In the genomic region with DNA sequence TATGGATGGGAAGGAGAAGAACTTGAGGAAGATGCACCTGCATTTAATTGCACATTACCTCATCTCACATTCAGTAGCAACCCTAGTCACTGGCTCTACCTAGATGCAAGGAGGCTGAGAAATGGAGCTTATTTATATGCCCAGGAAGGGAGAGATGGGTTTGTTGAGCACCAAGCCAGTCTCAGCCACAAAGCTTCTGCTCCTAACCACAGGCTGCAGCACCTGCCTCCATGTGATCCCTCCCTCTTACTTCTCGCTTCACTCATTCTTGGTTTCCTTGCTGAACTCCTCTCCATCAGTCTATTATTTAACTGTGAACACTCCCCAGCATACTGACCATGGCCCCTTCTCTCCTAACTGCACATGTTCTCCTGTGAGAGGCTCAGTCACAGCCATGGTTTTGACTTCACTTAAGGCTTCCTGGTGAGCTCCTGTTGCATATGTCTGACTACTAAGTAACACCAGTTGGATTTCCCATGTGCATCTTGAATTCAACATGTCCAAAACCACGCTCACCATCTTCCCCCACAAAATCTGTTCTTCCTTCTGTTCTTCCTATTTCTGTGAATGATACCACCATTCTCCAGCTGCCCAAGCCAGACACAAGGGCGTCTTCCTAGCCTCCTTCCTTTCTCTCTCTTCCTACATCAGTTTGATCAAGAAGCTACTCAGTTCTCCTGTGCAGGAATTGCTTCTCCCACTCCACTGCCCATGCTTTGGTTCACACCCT, we compare ENCODE assay signal across 12 cellular contexts.
DNase-seq lines count a peak whose midpoint lies in the region; ATAC-seq and TF ChIP-seq lines count a peak whose summit lies in the region.
"Had no signal": no experiment of that assay in that cellular context is flagged by ENCODE, and none has a peak within 500 bp of the region (broad histone marks: within the 10 kb centered on the region; RNA-seq: fewer than 3 reads in every experiment).

No MANE protein-coding gene starts in this region.

- no peak overlapping the region for H3K27ac ChIP-seq in CD4-positive, alpha-beta T cell (ENCODE audit: low read depth, low read length)
- H3K27ac ChIP-seq in left ventricle myocardium inferior (replicated peaks) (no peak overlapping the region), ovary (no peak overlapping the region)
- H3K27ac ChIP-seq: right lobe of liver had no signal

- CTCF ChIA-PET in CD4-positive, alpha-beta T cell (lab: Charles Lee) = no interaction called here
- CTCF ChIA-PET in activated CD8-positive, alpha-beta T cell treated with anti-CD3 and anti-CD28 coated beads, Interleukin-2, amount 10 ng/mL, durations not matched to agents 7 days and 5 days (lab: Charles Lee) = interaction anchor here (1.4 kb wide), 1 partner anchor 112 kb away, joined by 4 read pairs; no protein-coding TSS in a partner anchor

- WGBS in ovary, 3 donors = 86 to 91% (median 90%) methylated on average over 3 of the region's 3 CpGs

- peaks cover 61% of the 10 kb centered on the region for H3K4me1 Mint-ChIP-seq in CD4-positive, alpha-beta T cell (ENCODE audit: low read depth)
- peaks cover 20% of the 10 kb centered on the region for H3K4me1 Mint-ChIP-seq in activated CD8-positive, alpha-beta T cell treated with anti-CD3 and anti-CD28 coated beads, Interleukin-2, amount 10 ng/mL, durations not matched to agents 7 days and 5 days (ENCODE audit: low read depth)
- H3K4me1 Mint-ChIP-seq: naive B cell had no signal

- ATAC-seq in CD4-positive, alpha-beta T cell (ENCODE audit: poor library complexity) = peak; percentile 98
- ATAC-seq in GM19328 (IDR thresholded peaks at IDR 0.05; ENCODE audit: unreplicated experiment) (peak; percentile 51), HG02885 (IDR thresholded peaks at IDR 0.05; ENCODE audit: poor library complexity, unreplicated experiment) (peak; percentile 78)
- ATAC-seq in activated CD8-positive, alpha-beta T cell treated with anti-CD3 and anti-CD28 coated beads, Interleukin-2, amount 10 ng/mL, durations not matched to agents 7 days and 5 days = peak; percentile 79
- ATAC-seq: right lobe of liver had no signal

- H3K36me3 Mint-ChIP-seq in CD4-positive, alpha-beta T cell (ENCODE audit: low read depth) = peaks cover 91% of the 10 kb centered on the region
- H3K36me3 Mint-ChIP-seq in activated CD8-positive, alpha-beta T cell treated with anti-CD3 and anti-CD28 coated beads, Interleukin-2, amount 10 ng/mL, durations not matched to agents 7 days and 5 days (ENCODE audit: low read depth) = no peaks in the 10 kb centered on the region

- intact Hi-C loops in CD4-positive, alpha-beta T cell (cut with DNase I, micrococcal nuclease) = loop anchor here in 1 of 2 experiments (1.0 kb wide), 1 partner anchor 10 kb away; no protein-coding TSS in a partner anchor
- intact Hi-C loops in left ventricle myocardium inferior (cut with micrococcal nuclease) = no loop called here
- intact Hi-C loops in ovary (cut with DNase I) = no loop called here

- no peak for TF ChIP-seq EP300 in ovary (IDR thresholded peaks at IDR 0.05)

- DNase-seq in CD4-positive, alpha-beta T cell = peak in 4 of 10 experiments; percentile 4 to 29 (median 18)
- DNase-seq in activated CD8-positive, alpha-beta T cell treated with anti-CD3 and anti-CD28 coated beads, Interleukin-2, amount 10 ng/mL, durations not matched to agents 7 days and 5 days = peak; percentile 52
- DNase-seq in BE2C (no peak), dedifferentiated amniotic fluid mesenchymal stem cell (ENCODE audit: extremely low spot score) (no peak), left ventricle myocardium inferior (no peak), ovary (no peak)
- DNase-seq: effector memory CD4-positive, alpha-beta T cell; naive B cell; right lobe of liver had no signal

- peak overlapping the region; percentile 63 for H3K27ac Mint-ChIP-seq in CD4-positive, alpha-beta T cell
- peak overlapping the region; percentile 8 for H3K27ac Mint-ChIP-seq in activated CD8-positive, alpha-beta T cell treated with anti-CD3 and anti-CD28 coated beads, Interleukin-2, amount 10 ng/mL, durations not matched to agents 7 days and 5 days

- POLR2A ChIA-PET in CD4-positive, alpha-beta T cell (lab: Charles Lee) = interaction anchor here (0.7 to 3.3 kb wide), 10 partner anchors 9 to 202 kb away, joined by 3 to 44 read pairs (median 4); partner anchors contain the start of genes AK5 and PIGK
- POLR2A ChIA-PET in activated CD8-positive, alpha-beta T cell treated with anti-CD3 and anti-CD28 coated beads, Interleukin-2, amount 10 ng/mL, durations not matched to agents 7 days and 5 days (lab: Charles Lee) = no interaction called here

- TF ChIP-seq CTCF in CD4-positive, alpha-beta T cell (IDR thresholded peaks at IDR 0.05) = no peak
- TF ChIP-seq CTCF in BE2C (IDR thresholded peaks at IDR 0.05; ENCODE audit: low read depth, low read length) (no peak), left ventricle myocardium inferior (IDR thresholded peaks at IDR 0.05; ENCODE audit: borderline replicate concordance) (no peak), ovary (IDR thresholded peaks at IDR 0.05) (no peak)

- H3K4me3 ChIP-seq in BE2C (ENCODE audit: low read depth, low read length) (no peak overlapping the region), left ventricle myocardium inferior (no peak overlapping the region), ovary (no peak overlapping the region)
- H3K4me3 ChIP-seq: right lobe of liver had no signal

- H3K9me3 ChIP-seq in CD4-positive, alpha-beta T cell (ENCODE audit: control insufficient read depth, low read length) = no peaks in the 10 kb centered on the region
- H3K9me3 ChIP-seq in BE2C (no peaks in the 10 kb centered on the region), left ventricle myocardium inferior (replicated peaks) (peaks cover under 1% of the 10 kb centered on the region), ovary (no peaks in the 10 kb centered on the region)
- H3K9me3 ChIP-seq: right lobe of liver had no signal

- TF ChIP-seq POLR2A in ovary (IDR thresholded peaks at IDR 0.05) = no peak

- H3K27me3 ChIP-seq in CD4-positive, alpha-beta T cell (ENCODE audit: control insufficient read depth, insufficient read depth, low read length) = no peaks in the 10 kb centered on the region
- H3K27me3 ChIP-seq in BE2C = no peaks in the 10 kb centered on the region
- H3K27me3 ChIP-seq in left ventricle myocardium inferior (ENCODE audit: low read depth) = no peaks in the 10 kb centered on the region
- no peaks in the 10 kb centered on the region for H3K27me3 ChIP-seq in ovary
- H3K27me3 ChIP-seq: right lobe of liver had no signal

- H3K36me3 ChIP-seq in BE2C (no peaks in the 10 kb centered on the region), left ventricle myocardium inferior (no peaks in the 10 kb centered on the region), ovary (no peaks in the 10 kb centered on the region)
- H3K36me3 ChIP-seq: right lobe of liver had no signal

- H3K4me3 Mint-ChIP-seq in CD4-positive, alpha-beta T cell = peak overlapping the region; percentile 63
- H3K4me3 Mint-ChIP-seq in activated CD8-positive, alpha-beta T cell treated with anti-CD3 and anti-CD28 coated beads, Interleukin-2, amount 10 ng/mL, durations not matched to agents 7 days and 5 days = no peak overlapping the region
- H3K4me3 Mint-ChIP-seq: CD14-positive monocyte, naive B cell had no signal

- H3K4me1 ChIP-seq in BE2C (no peaks in the 10 kb centered on the region), left ventricle myocardium inferior (no peaks in the 10 kb centered on the region), ovary (ENCODE audit: insufficient read depth) (no peaks in the 10 kb centered on the region)
- H3K4me1 ChIP-seq: right lobe of liver had no signal

- no peaks in the 10 kb centered on the region for H3K27me3 Mint-ChIP-seq in CD4-positive, alpha-beta T cell
- no peaks in the 10 kb centered on the region for H3K27me3 Mint-ChIP-seq in activated CD8-positive, alpha-beta T cell treated with anti-CD3 and anti-CD28 coated beads, Interleukin-2, amount 10 ng/mL, durations not matched to agents 7 days and 5 days (ENCODE audit: low read depth)

- peaks cover 15% of the 10 kb centered on the region for H3K9me3 Mint-ChIP-seq in CD4-positive, alpha-beta T cell
- H3K9me3 Mint-ChIP-seq in activated CD8-positive, alpha-beta T cell treated with anti-CD3 and anti-CD28 coated beads, Interleukin-2, amount 10 ng/mL, durations not matched to agents 7 days and 5 days (ENCODE audit: insufficient read depth) = peaks cover 6% of the 10 kb centered on the region
